ENCODE assay signal across 17 cellular contexts in genomic region chr5:172616730-172617129, GRCh38. TPM values are rescaled to one million over a fixed set of nuclear protein-coding genes. Genes with fewer than 3 reads are reported as not detected.
A peak's percentile ranks its signal among the peaks of the same experiment; 100 is the strongest.
DNase-seq lines count a peak whose midpoint lies in the region; ATAC-seq and TF ChIP-seq lines count a peak whose summit lies in the region.
"Had no signal": no experiment of that assay in that cellular context is flagged by ENCODE, and none has a peak within 500 bp of the region (broad histone marks: within the 10 kb centered on the region; RNA-seq: fewer than 3 reads in every experiment).

No MANE protein-coding gene starts in this region.

- H3K4me3 ChIP-seq in lower lobe of right lung: no peak overlapping the region
- H3K4me3 ChIP-seq in skeletal muscle tissue (ENCODE audit: low read length in 3 of 3): no peak overlapping the region
- H3K4me3 ChIP-seq: Peyer's patch had no signal

- no peaks in the 10 kb centered on the region for H3K27me3 ChIP-seq in lower lobe of right lung (ENCODE audit: low read depth)
- H3K27me3 ChIP-seq in skeletal muscle tissue (ENCODE audit: control insufficient read depth in 3 of 3, insufficient read depth in 3 of 3, low read length in 3 of 3): no peaks in the 10 kb centered on the region
- H3K27me3 ChIP-seq: Peyer's patch had no signal

- H3K9me3 ChIP-seq in lower lobe of right lung (no peaks in the 10 kb centered on the region), skeletal muscle tissue (ENCODE audit: control insufficient read depth in 3 of 3, low read length in 3 of 3) (no peaks in the 10 kb centered on the region)
- H3K9me3 ChIP-seq: Peyer's patch had no signal

- H3K9ac ChIP-seq in skeletal muscle tissue (ENCODE audit: low read depth in 1 of 3, low read length in 3 of 3): no peak overlapping the region
- H3K9ac ChIP-seq: KMS-11 had no signal

- DNase-seq in NCI-H69 (lab: John Stamatoyannopoulos, UW) (peak; percentile 25), Right ventricle myocardium superior (peak; percentile 84), lower lobe of right lung (no peak), cerebellar cortex (ENCODE audit: low spot score) (no peak)
- DNase-seq in activated CD8-positive, alpha-beta memory T cell treated with anti-CD3 and anti-CD28 coated beads for 24 hours: no peak
- DNase-seq in central memory CD4-positive, alpha-beta T cell: no peak
- DNase-seq: activated T-cell treated with anti-CD3 and anti-CD28 coated beads for 4 hours; H9; immature natural killer cell; naive thymus-derived CD8-positive, alpha-beta T cell; NCI-H146; NCI-H526 treated with DMSO at 0.1 percent for 48 hours; Peyer's patch; SW 1271 had no signal

- H3K4me1 ChIP-seq in lower lobe of right lung: no peaks in the 10 kb centered on the region
- H3K4me1 ChIP-seq in skeletal muscle tissue (ENCODE audit: control insufficient read depth in 3 of 3, insufficient read depth in 3 of 3, low read length in 3 of 3): peaks cover 9 to 16% (median 10%) of the 10 kb centered on the region in 3 donors

- ATAC-seq in Right ventricle myocardium superior (ENCODE audit: poor library complexity): peak; percentile 96
- ATAC-seq in lower lobe of right lung: peak; percentile 60 to 69
- ATAC-seq in HG03354 (IDR thresholded peaks at IDR 0.05; ENCODE audit: poor library complexity, severe bottlenecking, unreplicated experiment): no peak
- ATAC-seq: naive thymus-derived CD8-positive, alpha-beta T cell had no signal

- H3K36me3 ChIP-seq in lower lobe of right lung (no peaks in the 10 kb centered on the region), skeletal muscle tissue (ENCODE audit: control insufficient read depth in 3 of 3, insufficient read depth in 3 of 3, low read length in 3 of 3) (no peaks in the 10 kb centered on the region)
- H3K36me3 ChIP-seq: Peyer's patch had no signal

- intact Hi-C loops in Right ventricle myocardium superior (cut with DNase I) (no loop called here), lower lobe of right lung (cut with DNase I) (no loop called here)

- TF ChIP-seq CTCF in lower lobe of right lung (IDR thresholded peaks at IDR 0.05): no peak

- H3K27ac ChIP-seq in lower lobe of right lung (no peak overlapping the region), skeletal muscle tissue (ENCODE audit: low read depth, low read length) (peak overlapping the region; percentile 58)
- H3K27ac ChIP-seq: KMS-11 had no signal

RNA-seq across cellular contexts. Expression of gene NEURL1B, which starts 24.3 kb away (rescaled TPM):
- total RNA-seq in Right ventricle myocardium superior (28.8 TPM), lower lobe of right lung (24.8 TPM), skeletal muscle tissue (23.0 TPM)

Comparison
In these comparisons a context has a peak if more than half of its experiments do, and no peak if none do; other contexts are left out.
1. DNase-seq: peak in NCI-H69 (single experiment) and Right ventricle myocardium superior (single experiment); none in lower lobe of right lung (single experiment), activated CD8-positive, alpha-beta memory T cell treated with anti-CD3 and anti-CD28 coated beads for 24 hours (single experiment), cerebellar cortex (single experiment) and central memory CD4-positive, alpha-beta T cell (single experiment).